ENCODE assay signal across 8 cellular contexts in the genomic region with DNA sequence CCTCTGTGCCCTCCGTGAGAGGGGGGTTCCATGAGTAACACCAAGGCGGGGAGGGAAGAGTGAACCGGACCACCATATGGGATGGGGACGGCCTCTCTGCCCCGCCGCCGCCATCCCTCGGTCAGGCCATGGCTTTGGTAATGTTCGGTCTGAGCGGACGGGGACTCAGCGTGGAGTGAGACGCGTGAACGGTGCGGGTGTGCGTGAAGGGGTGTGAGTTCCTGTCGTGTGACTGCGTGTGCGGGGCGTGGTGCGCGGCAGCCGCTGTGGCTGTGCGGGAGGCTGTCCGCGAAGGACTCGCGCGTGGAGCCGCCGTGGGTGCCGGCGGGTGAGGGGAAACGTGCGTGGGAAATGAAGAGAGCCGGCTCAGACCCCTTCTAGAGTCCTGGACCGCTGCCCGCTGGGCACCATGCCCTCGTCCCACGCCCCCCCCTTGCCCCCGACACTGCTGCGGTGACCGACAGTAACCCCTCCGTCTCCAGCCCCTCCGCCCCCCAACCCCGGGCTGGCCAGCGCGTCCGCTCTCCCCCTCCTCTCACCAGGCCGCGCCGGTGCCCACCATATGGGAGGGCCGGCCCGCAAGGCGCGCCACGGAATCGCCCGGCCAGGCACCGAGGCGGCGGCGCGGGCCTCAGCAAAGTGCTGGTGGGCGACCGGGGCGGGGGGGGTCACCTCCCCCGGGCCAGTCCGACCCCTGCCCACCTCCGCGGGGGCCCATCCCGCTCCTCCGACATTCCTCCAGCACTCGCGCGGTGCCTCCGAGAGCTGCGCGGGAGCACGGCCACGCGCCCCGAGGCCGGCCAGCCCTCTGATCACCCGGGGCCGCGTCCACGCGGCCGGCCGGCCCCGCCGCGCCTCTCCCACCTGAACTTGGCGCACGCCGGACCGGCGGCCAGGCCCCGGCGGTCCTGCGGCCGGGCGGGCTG. TPM values are rescaled to one million over a fixed set of nuclear protein-coding genes. Genes with fewer than 3 reads are reported as not detected.
DNase-seq lines count a peak whose midpoint lies in the region; ATAC-seq, FAIRE-seq and TF ChIP-seq lines count a peak whose summit lies in the region.

No MANE protein-coding gene starts in this region.

- ATAC-seq in HG03520 (IDR thresholded peaks at IDR 0.05; ENCODE audit: unreplicated experiment) (peak; percentile 11), HG02981 (IDR thresholded peaks at IDR 0.05; ENCODE audit: unreplicated experiment) (no peak)
- ATAC-seq in stimulated activated naive B cell treated with anti-CD40 and anti-IgM and Interleukin-4, amounts not matched to agents 10 μg/mL and 1 μg/mL and 100 μg/mL, for 72 hours (replicated peaks) = peak; percentile 24 to 26
- no peak for ATAC-seq in activated CD4-positive, CD25-positive, alpha-beta regulatory T cell treated with anti-CD3 and anti-CD28 coated beads, Interleukin-2, amount 50 U/mL, for 24 hours

- H3K36me3 ChIP-seq in kidney (ENCODE audit: control insufficient read depth in 1 of 2, insufficient read depth in 2 of 2, low read length in 2 of 2) = peaks cover 0 to 6% of the 10 kb centered on the region in 2 donors

- no peaks in the 10 kb centered on the region for H3K36me3 Mint-ChIP-seq in brain
- no peaks in the 10 kb centered on the region for H3K36me3 Mint-ChIP-seq in stimulated activated naive B cell treated with anti-CD40 and anti-IgM and Interleukin-4, amounts not matched to agents 10 μg/mL and 1 μg/mL and 100 μg/mL, for 72 hours

- H3K27ac Mint-ChIP-seq in brain = peak overlapping the region; percentile 16 to 93 (median 81)
- peak overlapping the region; percentile 60 for H3K27ac Mint-ChIP-seq in stimulated activated naive B cell treated with anti-CD40 and anti-IgM and Interleukin-4, amounts not matched to agents 10 μg/mL and 1 μg/mL and 100 μg/mL, for 72 hours

- FAIRE-seq in kidney (lab: Jason Lieb, UNC) = no peak

- DNase-seq in COLO829 (ENCODE audit: low spot score) = peak; percentile 29
- DNase-seq in kidney = peak; percentile 84
- DNase-seq in stimulated activated naive B cell treated with anti-CD40 and anti-IgM and Interleukin-4, amounts not matched to agents 10 μg/mL and 1 μg/mL and 100 μg/mL, for 72 hours = no peak
- no peak for DNase-seq in activated CD4-positive, alpha-beta T cell treated with anti-CD3 and anti-CD28 coated beads, Interleukin-2, amount 50 U/mL, for 1 hour

- peaks cover 17 to 30% of the 10 kb centered on the region in 2 donors for H3K4me1 ChIP-seq in kidney (ENCODE audit: control insufficient read depth in 1 of 2, insufficient read depth in 1 of 2, low read depth in 1 of 2, low read length in 2 of 2)

- H3K9ac ChIP-seq in kidney (ENCODE audit: low read length in 2 of 2) = peak overlapping the region; percentile 35 to 90

- H3K9me3 Mint-ChIP-seq in brain = peaks cover 0 to 9% (median 5%) of the 10 kb centered on the region in 5 experiments
- no peaks in the 10 kb centered on the region for H3K9me3 Mint-ChIP-seq in stimulated activated naive B cell treated with anti-CD40 and anti-IgM and Interleukin-4, amounts not matched to agents 10 μg/mL and 1 μg/mL and 100 μg/mL, for 72 hours

- TF ChIP-seq CTCF in brain (conservative IDR thresholded peaks at IDR 0.05) = no peak
- no peak for TF ChIP-seq CTCF in kidney (IDR thresholded peaks at IDR 0.05; ENCODE audit: borderline replicate concordance, extremely low read depth, insufficient read depth)

- peak overlapping the region; percentile 97 to 98 for H3K27ac ChIP-seq in kidney (ENCODE audit: low read depth in 2 of 2, low read length in 2 of 2)

- peak overlapping the region; percentile 89 to 98 (median 92) for H3K4me3 Mint-ChIP-seq in brain
- peak overlapping the region; percentile 83 to 89 for H3K4me3 Mint-ChIP-seq in stimulated activated naive B cell treated with anti-CD40 and anti-IgM and Interleukin-4, amounts not matched to agents 10 μg/mL and 1 μg/mL and 100 μg/mL, for 72 hours

- peaks cover 16% of the 10 kb centered on the region for H3K4me1 Mint-ChIP-seq in brain
- H3K4me1 Mint-ChIP-seq in stimulated activated naive B cell treated with anti-CD40 and anti-IgM and Interleukin-4, amounts not matched to agents 10 μg/mL and 1 μg/mL and 100 μg/mL, for 72 hours = peaks cover 5 to 23% of the 10 kb centered on the region in 2 donors

- peaks cover 40% of the 10 kb centered on the region for H3K27me3 Mint-ChIP-seq in brain
- peaks cover 46 to 67% of the 10 kb centered on the region in 2 donors for H3K27me3 Mint-ChIP-seq in stimulated activated naive B cell treated with anti-CD40 and anti-IgM and Interleukin-4, amounts not matched to agents 10 μg/mL and 1 μg/mL and 100 μg/mL, for 72 hours

- intact Hi-C loops in kidney (cut with DNase I) = no loop called here

- H3K9me3 ChIP-seq in kidney (ENCODE audit: control insufficient read depth in 1 of 2, low read length in 2 of 2) = no peaks in the 10 kb centered on the region

- peak overlapping the region; percentile 82 to 85 for H3K4me3 ChIP-seq in kidney (ENCODE audit: low read length in 2 of 2)

RNA-seq across cellular contexts. Expression of a gene that starts 0.6 kb away (rescaled TPM):
- polyA plus RNA-seq in brain (ENCODE audit: insufficient read depth, low read depth, low replicate concordance) (11.0 TPM), kidney (ENCODE audit: insufficient read depth, low read depth, low replicate concordance) (30.0 TPM)
- 22.9 TPM for total RNA-seq in kidney

RNA-seq across cellular contexts. Expression of a gene that starts 38.1 kb away (rescaled TPM):
- polyA plus RNA-seq in brain (ENCODE audit: insufficient read depth, low read depth, low replicate concordance) (not detected), kidney (ENCODE audit: insufficient read depth, low read depth, low replicate concordance) (0.60 TPM)
- not detected for total RNA-seq in kidney

Comparison
In these comparisons a context has a peak if more than half of its experiments do, and no peak if none do; other contexts are left out.
1. DNase-seq: peak in COLO829 (single experiment) and kidney (single experiment); none in stimulated activated naive B cell treated with anti-CD40 and anti-IgM and Interleukin-4, amounts not matched to agents 10 μg/mL and 1 μg/mL and 100 μg/mL, for 72 hours (single experiment) and activated CD4-positive, alpha-beta T cell treated with anti-CD3 and anti-CD28 coated beads, Interleukin-2, amount 50 U/mL, for 1 hour (single experiment).
2. ATAC-seq: peak in HG03520 (single experiment) and stimulated activated naive B cell treated with anti-CD40 and anti-IgM and Interleukin-4, amounts not matched to agents 10 μg/mL and 1 μg/mL and 100 μg/mL, for 72 hours (2 of 2); none in HG02981 (single experiment) and activated CD4-positive, CD25-positive, alpha-beta regulatory T cell treated with anti-CD3 and anti-CD28 coated beads, Interleukin-2, amount 50 U/mL, for 24 hours (0 of 2).